ENCODE assay signal across 12 cellular contexts in the genomic region with DNA sequence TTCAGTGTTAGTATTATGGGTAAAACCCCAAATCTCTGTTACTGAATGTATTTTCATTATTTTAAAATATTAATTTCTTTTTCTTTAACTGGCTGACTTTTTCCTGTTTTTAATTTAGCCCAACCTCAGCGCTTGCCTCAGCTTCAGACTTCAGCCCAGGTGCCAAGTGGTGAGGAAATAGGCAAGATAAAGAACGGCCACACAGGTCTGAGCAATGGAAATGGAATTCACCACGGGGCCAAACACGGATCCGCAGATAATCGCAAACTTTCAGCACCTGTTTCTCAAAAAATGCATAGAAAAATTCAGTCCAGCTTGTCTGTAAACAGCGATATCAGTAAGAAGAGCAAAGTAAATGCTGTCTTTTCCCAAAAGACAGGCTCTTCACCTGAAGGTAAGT. TPM values are rescaled to one million over a fixed set of nuclear protein-coding genes. Genes with fewer than 3 reads are reported as not detected.
DNase-seq lines count a peak whose midpoint lies in the region; ATAC-seq, FAIRE-seq and TF ChIP-seq lines count a peak whose summit lies in the region.
"Had no signal": no experiment of that assay in that cellular context is flagged by ENCODE, and none has a peak within 500 bp of the region (broad histone marks: within the 10 kb centered on the region; RNA-seq: fewer than 3 reads in every experiment).

No MANE protein-coding gene starts in this region.

- no peaks in the 10 kb centered on the region for H3K27me3 ChIP-seq in gastroesophageal sphincter

- H3K4me3 Mint-ChIP-seq in activated naive CD4-positive, alpha-beta T cell treated with anti-CD3 and anti-CD28 coated beads, Interleukin-2, amount 10 ng/mL, durations not matched to agents 7 days and 5 days: no peak overlapping the region
- H3K4me3 Mint-ChIP-seq in progenitor cell of endocrine pancreas (ENCODE audit: low read depth): no peak overlapping the region
- H3K4me3 Mint-ChIP-seq: mesothelial cell of epicardium had no signal

- H3K27ac ChIP-seq in gastroesophageal sphincter: no peak overlapping the region

- peaks cover 0 to 28% (median 0%) of the 10 kb centered on the region in 3 donors for H3K4me1 ChIP-seq in gastroesophageal sphincter

- no peaks in the 10 kb centered on the region for H3K27me3 Mint-ChIP-seq in activated naive CD4-positive, alpha-beta T cell treated with anti-CD3 and anti-CD28 coated beads, Interleukin-2, amount 10 ng/mL, durations not matched to agents 7 days and 5 days
- no peaks in the 10 kb centered on the region for H3K27me3 Mint-ChIP-seq in progenitor cell of endocrine pancreas

- H3K36me3 ChIP-seq in gastroesophageal sphincter: peaks cover 0 to 14% of the 10 kb centered on the region in 2 donors

- intact Hi-C loops in sciatic nerve (cut with DNase I): no loop called here

- ATAC-seq in gastroesophageal sphincter: peak; percentile 69
- peak; percentile 87 for ATAC-seq in sciatic nerve
- ATAC-seq in GM18861 (IDR thresholded peaks at IDR 0.05; ENCODE audit: unreplicated experiment): no peak

- TF ChIP-seq CTCF in gastroesophageal sphincter (IDR thresholded peaks at IDR 0.05) (no peak), progenitor cell of endocrine pancreas (IDR thresholded peaks at IDR 0.05; ENCODE audit: unreplicated experiment) (no peak)

- no peak for DNase-seq in GM19239 (ENCODE audit: insufficient read length, low spot score)
- DNase-seq in RPMI7951 (ENCODE audit: low read depth): peak; percentile 9
- DNase-seq in sciatic nerve (ENCODE audit: low spot score): no peak
- no peak for DNase-seq in activated naive CD4-positive, alpha-beta T cell treated with anti-CD3 and anti-CD28 coated beads, Interleukin-2, amount 10 ng/mL, durations not matched to agents 7 days and 5 days
- DNase-seq in progenitor cell of endocrine pancreas (ENCODE audit: low spot score, unreplicated experiment): no peak
- no peak for DNase-seq in RKO (ENCODE audit: low spot score)
- DNase-seq: activated CD4-positive, alpha-beta T cell treated with anti-CD3 and anti-CD28 coated beads, Interleukin-2, amount 50 U/mL, for 4 hours; NCI-H2081 treated with DMSO at 0.1 percent for 48 hours; stimulated activated CD4-positive, alpha-beta T cell treated with anti-CD3 and anti-CD28 coated beads, Interleukin-15, amount 100 ng/mL, for 24 hours had no signal

- H3K9me3 ChIP-seq in gastroesophageal sphincter: no peaks in the 10 kb centered on the region

- no peaks in the 10 kb centered on the region for H3K9me3 Mint-ChIP-seq in activated naive CD4-positive, alpha-beta T cell treated with anti-CD3 and anti-CD28 coated beads, Interleukin-2, amount 10 ng/mL, durations not matched to agents 7 days and 5 days
- no peaks in the 10 kb centered on the region for H3K9me3 Mint-ChIP-seq in progenitor cell of endocrine pancreas (ENCODE audit: low read depth)
- H3K9me3 Mint-ChIP-seq: mesothelial cell of epicardium had no signal

- 29 to 41% methylated on average over 6 to 7 of the region's 7 CpGs for WGBS in gastroesophageal sphincter (ENCODE audit: low coverage in 1 of 2), 2 donors

- peaks cover 54% of the 10 kb centered on the region for H3K36me3 Mint-ChIP-seq in activated naive CD4-positive, alpha-beta T cell treated with anti-CD3 and anti-CD28 coated beads, Interleukin-2, amount 10 ng/mL, durations not matched to agents 7 days and 5 days
- H3K36me3 Mint-ChIP-seq in progenitor cell of endocrine pancreas (ENCODE audit: insufficient read depth): no peaks in the 10 kb centered on the region

- H3K4me1 Mint-ChIP-seq in activated naive CD4-positive, alpha-beta T cell treated with anti-CD3 and anti-CD28 coated beads, Interleukin-2, amount 10 ng/mL, durations not matched to agents 7 days and 5 days: peaks cover 58% of the 10 kb centered on the region
- no peaks in the 10 kb centered on the region for H3K4me1 Mint-ChIP-seq in progenitor cell of endocrine pancreas (ENCODE audit: low read depth)

- FAIRE-seq in GM19239 (lab: Jason Lieb, UNC): peak; percentile 51

- TF ChIP-seq EP300 in gastroesophageal sphincter (IDR thresholded peaks at IDR 0.05): no peak

- H3K27ac Mint-ChIP-seq in activated naive CD4-positive, alpha-beta T cell treated with anti-CD3 and anti-CD28 coated beads, Interleukin-2, amount 10 ng/mL, durations not matched to agents 7 days and 5 days: no peak overlapping the region
- H3K27ac Mint-ChIP-seq in progenitor cell of endocrine pancreas: no peak overlapping the region
- H3K27ac Mint-ChIP-seq: mesothelial cell of epicardium had no signal

- CTCF ChIA-PET in activated naive CD4-positive, alpha-beta T cell treated with anti-CD3 and anti-CD28 coated beads, Interleukin-2, amount 10 ng/mL, durations not matched to agents 7 days and 5 days (lab: Charles Lee): no interaction called here

- TF ChIP-seq POLR2A in gastroesophageal sphincter (IDR thresholded peaks at IDR 0.05): no peak

- no peak overlapping the region for H3K4me3 ChIP-seq in gastroesophageal sphincter

RNA-seq across cellular contexts. Expression of gene MDFIC, which starts 57.5 kb away (rescaled TPM):
- 30.8 and 38.1 TPM in 2 replicates for total RNA-seq in RPMI7951 (2014; rRNA removed; shearing (Covaris generic))
- total RNA-seq in gastroesophageal sphincter (10 to 100 TPM; 30.3 to 73.5 (median 38.1) TPM), sciatic nerve (60.7 TPM), progenitor cell of endocrine pancreas (5.4 and 6.7 TPM in 2 replicates)
